Comparison of ENCODE assay signal across 15 cellular contexts in genomic region chr14:32085182-32085844, GRCh38.
"Had no signal": no experiment of that assay in that cellular context is flagged by ENCODE, and none has a peak within 500 bp of the region (broad histone marks: within the 10 kb centered on the region; RNA-seq: fewer than 3 reads in every experiment).

No MANE protein-coding gene starts in this region.

- H3K4me3 Mint-ChIP-seq: activated CD4-positive, alpha-beta memory T cell treated with anti-CD3 and anti-CD28 coated beads, Interleukin-2, amount 10 ng/mL, durations not matched to agents 7 days and 5 days; activated T-cell treated with anti-CD3 and anti-CD28 coated beads, Interleukin-2, amount 50 U/mL, for 24 hours; nephron; stimulated activated memory B cell treated with anti-CD40 and anti-IgM and Interleukin-4, amounts not matched to agents 10 μg/mL and 1 μg/mL and 100 μg/mL, for 72 hours had no signal

- H3K27ac Mint-ChIP-seq: activated CD4-positive, alpha-beta memory T cell treated with anti-CD3 and anti-CD28 coated beads, Interleukin-2, amount 10 ng/mL, durations not matched to agents 7 days and 5 days; activated T-cell treated with anti-CD3 and anti-CD28 coated beads, Interleukin-2, amount 50 U/mL, for 24 hours; stimulated activated memory B cell treated with anti-CD40 and anti-IgM and Interleukin-4, amounts not matched to agents 10 μg/mL and 1 μg/mL and 100 μg/mL, for 72 hours had no signal

- ATAC-seq: left lung; stimulated activated memory B cell treated with anti-CD40 and anti-IgM and Interleukin-4, amounts not matched to agents 10 μg/mL and 1 μg/mL and 100 μg/mL, for 72 hours had no signal

- H3K27me3 ChIP-seq: left lung had no signal

- H3K9me3 Mint-ChIP-seq: activated CD4-positive, alpha-beta memory T cell treated with anti-CD3 and anti-CD28 coated beads, Interleukin-2, amount 10 ng/mL, durations not matched to agents 7 days and 5 days; activated T-cell treated with anti-CD3 and anti-CD28 coated beads, Interleukin-2, amount 50 U/mL, for 24 hours; nephron; stimulated activated memory B cell treated with anti-CD40 and anti-IgM and Interleukin-4, amounts not matched to agents 10 μg/mL and 1 μg/mL and 100 μg/mL, for 72 hours had no signal

- H3K27me3 Mint-ChIP-seq: activated CD4-positive, alpha-beta memory T cell treated with anti-CD3 and anti-CD28 coated beads, Interleukin-2, amount 10 ng/mL, durations not matched to agents 7 days and 5 days; activated T-cell treated with anti-CD3 and anti-CD28 coated beads, Interleukin-2, amount 50 U/mL, for 24 hours; stimulated activated memory B cell treated with anti-CD40 and anti-IgM and Interleukin-4, amounts not matched to agents 10 μg/mL and 1 μg/mL and 100 μg/mL, for 72 hours had no signal

- DNase-seq: activated CD4-positive, alpha-beta memory T cell treated with anti-CD3 and anti-CD28 coated beads, Interleukin-2, amount 10 ng/mL, durations not matched to agents 7 days and 5 days; activated naive CD4-positive, alpha-beta T cell treated with anti-CD3 and anti-CD28 coated beads, Interleukin-2, amount 50 U/mL, for 16 hours; activated T-cell treated with anti-CD3 and anti-CD28 coated beads, Interleukin-2, amount 50 U/mL, for 24 hours; central memory CD4-positive, alpha-beta T cell; cortex of kidney; effector CD4-positive, alpha-beta T cell; left lung; mesenchymal stem cell; nucleus accumbens; posterior cingulate gyrus; retina; stimulated activated CD4-positive, alpha-beta T cell treated with anti-CD3 and anti-CD28 coated beads, Interleukin-2, amount 100 ng/mL, for 48 hours; T1000 had no signal

- H3K4me3 ChIP-seq: left lung had no signal

- H3K36me3 ChIP-seq: left lung had no signal

- H3K27ac ChIP-seq: left lung had no signal

- H3K9me3 ChIP-seq: left lung had no signal
